ENCODE assay signal across 18 cellular contexts in the genomic region with DNA sequence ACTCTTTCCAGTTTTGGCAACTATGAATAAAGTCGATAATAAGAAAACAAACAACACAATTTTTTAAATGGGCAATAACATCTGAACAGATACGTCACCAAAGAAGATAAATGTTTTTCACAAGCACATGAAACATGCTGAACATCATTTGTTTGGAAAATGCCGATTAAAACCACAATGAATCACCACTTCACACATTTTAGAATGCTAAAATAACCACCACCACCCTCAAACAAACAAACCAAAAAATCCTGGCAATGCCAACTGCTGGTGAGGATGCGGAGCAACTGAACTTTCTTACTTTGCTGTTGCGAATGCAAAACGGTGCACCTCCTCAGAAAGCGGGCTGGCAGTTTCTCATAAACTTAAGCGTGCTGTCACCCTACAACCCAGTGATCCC.
"Had no signal": no experiment of that assay in that cellular context is flagged by ENCODE, and none has a peak within 500 bp of the region (broad histone marks: within the 10 kb centered on the region; RNA-seq: fewer than 3 reads in every experiment).

No MANE protein-coding gene starts in this region.

- DNase-seq: activated CD4-positive, alpha-beta T cell treated with anti-CD3 and anti-CD28 coated beads, Interleukin-2, amount 10 ng/mL, durations not matched to agents 7 days and 5 days; activated CD8-positive, alpha-beta T cell treated with anti-CD3 and anti-CD28 coated beads, Interleukin-2, amount 10 ng/mL, durations not matched to agents 7 days and 5 days; activated naive CD4-positive, alpha-beta T cell treated with anti-CD3 and anti-CD28 coated beads for 36 hours; activated naive CD8-positive, alpha-beta T cell treated with anti-CD3 and anti-CD28 coated beads, Interleukin-2, amount 50 U/mL, for 24 hours; activated T-cell treated with anti-CD3 and anti-CD28 coated beads, Interleukin-2, amount 50 U/mL, for 4 hours; effector memory CD8-positive, alpha-beta T cell; heart left ventricle; left lung; mucosa of descending colon; naive thymus-derived CD4-positive, alpha-beta T cell; ovary; right lobe of liver; stimulated activated CD4-positive, alpha-beta T cell treated with anti-CD3 and anti-CD28 coated beads, Interleukin-4, amount 100 ng/mL, for 4 hours; T-helper 1 cell; T-helper 9 cell; testis had no signal

- H3K27me3 ChIP-seq: ascending aorta, gastroesophageal sphincter, heart left ventricle, left lung, ovary, right lobe of liver, testis had no signal

- H3K27ac ChIP-seq: ascending aorta, gastroesophageal sphincter, heart left ventricle, left lung, ovary, right lobe of liver, testis had no signal

- H3K4me1 ChIP-seq: ascending aorta, gastroesophageal sphincter, heart left ventricle, left lung, right lobe of liver, testis had no signal

- H3K36me3 ChIP-seq: left lung, ovary, right lobe of liver had no signal

- H3K4me3 ChIP-seq: ascending aorta, gastroesophageal sphincter, heart left ventricle, left lung, mucosa of descending colon, ovary, right lobe of liver, testis had no signal

- H3K9me3 ChIP-seq: ascending aorta, gastroesophageal sphincter, heart left ventricle, left lung, mucosa of descending colon, ovary, right lobe of liver, testis had no signal
